Comparison of ENCODE assay signal across 21 cellular contexts in the genomic region with DNA sequence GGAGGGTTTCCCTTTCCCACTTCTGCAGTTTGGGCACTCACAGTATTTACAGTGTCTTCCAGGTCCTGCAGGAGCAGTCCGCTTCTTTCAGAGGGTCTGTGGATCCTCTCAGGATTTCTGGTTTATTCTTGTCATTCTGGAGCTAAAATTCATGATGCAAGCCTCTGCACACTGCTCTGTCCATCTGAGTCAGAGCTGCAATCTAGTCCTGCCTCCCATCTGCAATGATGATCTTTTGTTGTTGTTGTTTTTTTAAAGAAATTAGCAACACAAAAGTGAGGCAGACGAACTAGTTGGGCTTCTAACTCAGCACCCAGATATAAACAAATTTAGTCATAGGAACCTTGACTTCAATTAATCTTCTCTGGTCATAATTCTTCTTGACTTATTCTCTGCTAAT.
A peak's percentile ranks its signal among the peaks of the same experiment; 100 is the strongest.
DNase-seq lines count a peak whose midpoint lies in the region; ATAC-seq and TF ChIP-seq lines count a peak whose summit lies in the region.
"Had no signal": no experiment of that assay in that cellular context is flagged by ENCODE, and none has a peak within 500 bp of the region (broad histone marks: within the 10 kb centered on the region; RNA-seq: fewer than 3 reads in every experiment).

No MANE protein-coding gene starts in this region.

- no peaks in the 10 kb centered on the region for H3K27me3 ChIP-seq in adipocyte (replicated peaks; ENCODE audit: control insufficient read depth, insufficient read depth, low read length)
- no peaks in the 10 kb centered on the region for H3K27me3 ChIP-seq in iPS-15b (ENCODE audit: control insufficient read depth, insufficient read depth, low read length)
- no peaks in the 10 kb centered on the region for H3K27me3 ChIP-seq in brain microvascular endothelial cell (replicated peaks)
- H3K27me3 ChIP-seq: cardiac muscle cell, upper lobe of right lung had no signal

- H3K27ac ChIP-seq in brain microvascular endothelial cell = no peak overlapping the region
- H3K27ac ChIP-seq: cardiac muscle cell, upper lobe of right lung had no signal

- H3K4me3 ChIP-seq in adipocyte (ENCODE audit: low read length) (no peak overlapping the region), iPS-15b (ENCODE audit: low read depth, low read length) (no peak overlapping the region), brain microvascular endothelial cell (ENCODE audit: low read depth, low read length) (no peak overlapping the region)
- H3K4me3 ChIP-seq: cardiac muscle cell, upper lobe of right lung had no signal

- peaks cover 12% of the 10 kb centered on the region for H3K4me1 Mint-ChIP-seq in activated T-cell treated with anti-CD3 and anti-CD28 coated beads, Interleukin-2, amount 50 U/mL, for 72 hours (ENCODE audit: low read depth)

- DNase-seq in activated T-cell treated with anti-CD3 and anti-CD28 coated beads, Interleukin-2, amount 50 U/mL, for 72 hours = no peak
- DNase-seq in activated T-cell treated with anti-CD3 and anti-CD28 coated beads for 4 hours (no peak), adipocyte (ENCODE audit: low read depth) (peak; percentile 11), NCI-H446 (lab: John Stamatoyannopoulos, UW) (no peak), brain microvascular endothelial cell (no peak), NCI-H226 (no peak)
- DNase-seq: ACHN; activated CD4-positive, alpha-beta T cell treated with anti-CD3 and anti-CD28 coated beads for 4 hours; activated naive CD4-positive, alpha-beta T cell treated with anti-CD3 and anti-CD28 coated beads, Interleukin-2, amount 10 ng/mL, durations not matched to agents 7 days and 5 days; CD8-positive, alpha-beta T cell; EL; NCI-H526; SK-N-SH; stimulated activated CD4-positive, alpha-beta T cell treated with anti-CD3 and anti-CD28 coated beads, Interleukin-12 subunit alpha, Interleukin-12 subunit beta, amount 100 ng/mL, for 4 hours; stimulated activated naive CD8-positive, alpha-beta T cell treated with anti-CD3 and anti-CD28 coated beads, Interleukin-15, Interleukin-2, amounts not matched to agents 100 U/mL and 50 U/mL, for 24 hours; T1000; upper lobe of right lung had no signal

- H3K4me1 ChIP-seq in adipocyte (ENCODE audit: control insufficient read depth, insufficient read depth, low read length) (peaks cover 11% of the 10 kb centered on the region), iPS-15b (ENCODE audit: control insufficient read depth, insufficient read depth, low read length) (peaks cover 14% of the 10 kb centered on the region)
- H3K4me1 ChIP-seq: upper lobe of right lung had no signal

- H3K27ac Mint-ChIP-seq in activated T-cell treated with anti-CD3 and anti-CD28 coated beads, Interleukin-2, amount 50 U/mL, for 72 hours = peak overlapping the region; percentile 1
- H3K27ac Mint-ChIP-seq: activated naive CD4-positive, alpha-beta T cell treated with anti-CD3 and anti-CD28 coated beads, Interleukin-2, amount 10 ng/mL, durations not matched to agents 7 days and 5 days; CD8-positive, alpha-beta T cell; natural killer cell treated with Interleukin-12 subunit alpha and Interleukin-12 subunit beta and Interleukin-15 and Interleukin-18, amount 100 ng/mL, for 72 hours had no signal

- H3K27me3 Mint-ChIP-seq in activated T-cell treated with anti-CD3 and anti-CD28 coated beads, Interleukin-2, amount 50 U/mL, for 72 hours (ENCODE audit: low read depth) = no peaks in the 10 kb centered on the region

- peaks cover 14% of the 10 kb centered on the region for H3K9me3 ChIP-seq in adipocyte (ENCODE audit: control insufficient read depth, low read length)
- H3K9me3 ChIP-seq in iPS-15b (ENCODE audit: control insufficient read depth, insufficient read depth, low read length) = no peaks in the 10 kb centered on the region
- H3K9me3 ChIP-seq: SK-N-SH, upper lobe of right lung had no signal

- H3K4me3 Mint-ChIP-seq in activated T-cell treated with anti-CD3 and anti-CD28 coated beads, Interleukin-2, amount 50 U/mL, for 72 hours = no peak overlapping the region
- H3K4me3 Mint-ChIP-seq: activated naive CD4-positive, alpha-beta T cell treated with anti-CD3 and anti-CD28 coated beads, Interleukin-2, amount 10 ng/mL, durations not matched to agents 7 days and 5 days; CD8-positive, alpha-beta T cell; natural killer cell treated with Interleukin-12 subunit alpha and Interleukin-12 subunit beta and Interleukin-15 and Interleukin-18, amount 100 ng/mL, for 72 hours had no signal

- H3K9ac ChIP-seq in adipocyte (ENCODE audit: low read length) = no peak overlapping the region
- H3K9ac ChIP-seq in iPS-15b (ENCODE audit: low read depth, low read length) = peak overlapping the region; percentile 8
- H3K9ac ChIP-seq: SK-N-SH had no signal

- no peaks in the 10 kb centered on the region for H3K9me3 Mint-ChIP-seq in activated T-cell treated with anti-CD3 and anti-CD28 coated beads, Interleukin-2, amount 50 U/mL, for 72 hours
- H3K9me3 Mint-ChIP-seq: activated naive CD4-positive, alpha-beta T cell treated with anti-CD3 and anti-CD28 coated beads, Interleukin-2, amount 10 ng/mL, durations not matched to agents 7 days and 5 days; CD8-positive, alpha-beta T cell; natural killer cell treated with Interleukin-12 subunit alpha and Interleukin-12 subunit beta and Interleukin-15 and Interleukin-18, amount 100 ng/mL, for 72 hours had no signal

- no peak for TF ChIP-seq CTCF in brain microvascular endothelial cell (IDR thresholded peaks at IDR 0.05; ENCODE audit: low read depth, low read length, missing control alignments)

- no peak for ATAC-seq in activated T-cell treated with anti-CD3 and anti-CD28 coated beads, Interleukin-2, amount 50 U/mL, for 72 hours (replicated peaks in 1 of 2)
- no peak for ATAC-seq in GM19452 (IDR thresholded peaks at IDR 0.05; ENCODE audit: unreplicated experiment)
- ATAC-seq: CD8-positive, alpha-beta T cell; natural killer cell treated with Interleukin-12 subunit alpha and Interleukin-12 subunit beta and Interleukin-15 and Interleukin-18, amount 100 ng/mL, for 72 hours; stimulated activated naive CD8-positive, alpha-beta T cell treated with anti-CD3 and anti-CD28 coated beads, Interleukin-15, Interleukin-2, amounts not matched to agents 100 U/mL and 50 U/mL, for 24 hours; upper lobe of right lung had no signal

- in situ Hi-C loops in brain microvascular endothelial cell (cut with HindIII; ENCODE audit: low pct_ligation_motif_present, low sequenced_read_pairs) = no loop called here

- peaks cover 0 to 3% of the 10 kb centered on the region in 2 donors for H3K36me3 Mint-ChIP-seq in activated T-cell treated with anti-CD3 and anti-CD28 coated beads, Interleukin-2, amount 50 U/mL, for 72 hours (ENCODE audit: insufficient read depth in 2 of 2)
- H3K36me3 Mint-ChIP-seq: activated naive CD4-positive, alpha-beta T cell treated with anti-CD3 and anti-CD28 coated beads, Interleukin-2, amount 10 ng/mL, durations not matched to agents 7 days and 5 days; CD8-positive, alpha-beta T cell had no signal

- H3K36me3 ChIP-seq in adipocyte (ENCODE audit: control insufficient read depth, insufficient read depth, low read length, severe bottlenecking) = no peaks in the 10 kb centered on the region
- no peaks in the 10 kb centered on the region for H3K36me3 ChIP-seq in iPS-15b (ENCODE audit: control insufficient read depth, insufficient read depth, low read length)
- H3K36me3 ChIP-seq in brain microvascular endothelial cell (replicated peaks) = no peaks in the 10 kb centered on the region
- H3K36me3 ChIP-seq: cardiac muscle cell, upper lobe of right lung had no signal
